1 cellular context compared by ENCODE assay signal in the genomic region with DNA sequence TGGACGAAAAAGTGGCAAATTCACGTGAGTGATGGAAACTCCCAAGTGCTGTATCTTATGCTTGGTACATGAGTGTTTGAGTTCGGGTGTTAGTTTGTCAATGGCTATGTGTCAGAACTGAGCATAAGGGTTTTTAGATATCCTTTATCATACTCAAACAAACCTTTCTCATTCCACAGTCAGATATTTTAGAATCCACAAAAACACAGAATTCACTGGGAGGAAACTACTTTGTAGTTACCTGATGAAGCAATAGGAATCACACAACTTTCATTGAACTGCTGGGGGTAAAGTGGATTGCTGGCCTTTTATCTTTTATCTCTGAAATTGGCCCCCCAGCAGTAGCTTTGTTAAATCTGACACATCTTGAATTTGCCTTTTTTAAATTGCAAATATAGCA.
TF ChIP-seq lines count a peak whose summit lies in the region.

No MANE protein-coding gene starts in this region.

TF ChIP-seq in HepG2, 621 proteins besides CTCF, POLR2A, EP300 and RAD21 (continued from another document and continues in another):
- TF ChIP-seq ELF1 (CRISPR knock-in tag; IDR thresholded peaks at IDR 0.05) = no peak
- TF ChIP-seq, protein P1, sequence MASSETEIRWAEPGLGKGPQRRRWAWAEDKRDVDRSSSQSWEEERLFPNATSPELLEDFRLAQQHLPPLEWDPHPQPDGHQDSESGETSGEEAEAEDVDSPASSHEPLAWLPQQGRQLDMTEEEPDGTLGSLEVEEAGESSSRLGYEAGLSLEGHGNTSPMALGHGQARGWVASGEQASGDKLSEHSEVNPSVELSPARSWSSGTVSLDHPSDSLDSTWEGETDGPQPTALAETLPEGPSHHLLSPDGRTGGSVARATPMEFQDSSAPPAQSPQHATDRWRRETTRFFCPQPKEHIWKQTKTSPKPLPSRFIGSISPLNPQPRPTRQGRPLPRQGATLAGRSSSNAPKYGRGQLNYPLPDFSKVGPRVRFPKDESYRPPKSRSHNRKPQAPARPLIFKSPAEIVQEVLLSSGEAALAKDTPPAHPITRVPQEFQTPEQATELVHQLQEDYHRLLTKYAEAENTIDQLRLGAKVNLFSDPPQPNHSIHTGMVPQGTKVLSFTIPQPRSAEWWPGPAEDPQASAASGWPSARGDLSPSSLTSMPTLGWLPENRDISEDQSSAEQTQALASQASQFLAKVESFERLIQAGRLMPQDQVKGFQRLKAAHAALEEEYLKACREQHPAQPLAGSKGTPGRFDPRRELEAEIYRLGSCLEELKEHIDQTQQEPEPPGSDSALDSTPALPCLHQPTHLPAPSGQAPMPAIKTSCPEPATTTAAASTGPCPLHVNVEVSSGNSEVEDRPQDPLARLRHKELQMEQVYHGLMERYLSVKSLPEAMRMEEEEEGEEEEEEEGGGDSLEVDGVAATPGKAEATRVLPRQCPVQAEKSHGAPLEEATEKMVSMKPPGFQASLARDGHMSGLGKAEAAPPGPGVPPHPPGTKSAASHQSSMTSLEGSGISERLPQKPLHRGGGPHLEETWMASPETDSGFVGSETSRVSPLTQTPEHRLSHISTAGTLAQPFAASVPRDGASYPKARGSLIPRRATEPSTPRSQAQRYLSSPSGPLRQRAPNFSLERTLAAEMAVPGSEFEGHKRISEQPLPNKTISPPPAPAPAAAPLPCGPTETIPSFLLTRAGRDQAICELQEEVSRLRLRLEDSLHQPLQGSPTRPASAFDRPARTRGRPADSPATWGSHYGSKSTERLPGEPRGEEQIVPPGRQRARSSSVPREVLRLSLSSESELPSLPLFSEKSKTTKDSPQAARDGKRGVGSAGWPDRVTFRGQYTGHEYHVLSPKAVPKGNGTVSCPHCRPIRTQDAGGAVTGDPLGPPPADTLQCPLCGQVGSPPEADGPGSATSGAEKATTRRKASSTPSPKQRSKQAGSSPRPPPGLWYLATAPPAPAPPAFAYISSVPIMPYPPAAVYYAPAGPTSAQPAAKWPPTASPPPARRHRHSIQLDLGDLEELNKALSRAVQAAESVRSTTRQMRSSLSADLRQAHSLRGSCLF (CRISPR knock-in tag; IDR thresholded peaks at IDR 0.05; ENCODE audit: borderline replicate concordance) = no peak
- TF ChIP-seq ZNF446 (CRISPR knock-in tag; IDR thresholded peaks at IDR 0.05) = no peak
- no peak for TF ChIP-seq FOXC1 (CRISPR knock-in tag; IDR thresholded peaks at IDR 0.05; ENCODE audit: borderline replicate concordance)
- no peak for TF ChIP-seq MTA1 (CRISPR knock-in tag; IDR thresholded peaks at IDR 0.05; ENCODE audit: borderline replicate concordance)
- TF ChIP-seq ZNF674 (CRISPR knock-in tag; IDR thresholded peaks at IDR 0.05; ENCODE audit: low read depth) = no peak
- no peak for TF ChIP-seq HCFC1 (IDR thresholded peaks at IDR 0.05; ENCODE audit: low read depth, low read length)
- TF ChIP-seq RFX3 (CRISPR knock-in tag; IDR thresholded peaks at IDR 0.05) = no peak
- TF ChIP-seq, protein P2, sequence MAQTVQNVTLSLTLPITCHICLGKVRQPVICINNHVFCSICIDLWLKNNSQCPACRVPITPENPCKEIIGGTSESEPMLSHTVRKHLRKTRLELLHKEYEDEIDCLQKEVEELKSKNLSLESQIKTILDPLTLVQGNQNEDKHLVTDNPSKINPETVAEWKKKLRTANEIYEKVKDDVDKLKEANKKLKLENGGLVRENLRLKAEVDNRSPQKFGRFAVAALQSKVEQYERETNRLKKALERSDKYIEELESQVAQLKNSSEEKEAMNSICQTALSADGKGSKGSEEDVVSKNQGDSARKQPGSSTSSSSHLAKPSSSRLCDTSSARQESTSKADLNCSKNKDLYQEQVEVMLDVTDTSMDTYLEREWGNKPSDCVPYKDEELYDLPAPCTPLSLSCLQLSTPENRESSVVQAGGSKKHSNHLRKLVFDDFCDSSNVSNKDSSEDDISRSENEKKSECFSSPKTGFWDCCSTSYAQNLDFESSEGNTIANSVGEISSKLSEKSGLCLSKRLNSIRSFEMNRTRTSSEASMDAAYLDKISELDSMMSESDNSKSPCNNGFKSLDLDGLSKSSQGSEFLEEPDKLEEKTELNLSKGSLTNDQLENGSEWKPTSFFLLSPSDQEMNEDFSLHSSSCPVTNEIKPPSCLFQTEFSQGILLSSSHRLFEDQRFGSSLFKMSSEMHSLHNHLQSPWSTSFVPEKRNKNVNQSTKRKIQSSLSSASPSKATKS (CRISPR knock-in tag; IDR thresholded peaks at IDR 0.05) = no peak
- TF ChIP-seq SMYD3 (CRISPR knock-in tag; IDR thresholded peaks at IDR 0.05) = no peak
- no peak for TF ChIP-seq SRY (CRISPR knock-in tag; IDR thresholded peaks at IDR 0.05)
- TF ChIP-seq, protein P3, sequence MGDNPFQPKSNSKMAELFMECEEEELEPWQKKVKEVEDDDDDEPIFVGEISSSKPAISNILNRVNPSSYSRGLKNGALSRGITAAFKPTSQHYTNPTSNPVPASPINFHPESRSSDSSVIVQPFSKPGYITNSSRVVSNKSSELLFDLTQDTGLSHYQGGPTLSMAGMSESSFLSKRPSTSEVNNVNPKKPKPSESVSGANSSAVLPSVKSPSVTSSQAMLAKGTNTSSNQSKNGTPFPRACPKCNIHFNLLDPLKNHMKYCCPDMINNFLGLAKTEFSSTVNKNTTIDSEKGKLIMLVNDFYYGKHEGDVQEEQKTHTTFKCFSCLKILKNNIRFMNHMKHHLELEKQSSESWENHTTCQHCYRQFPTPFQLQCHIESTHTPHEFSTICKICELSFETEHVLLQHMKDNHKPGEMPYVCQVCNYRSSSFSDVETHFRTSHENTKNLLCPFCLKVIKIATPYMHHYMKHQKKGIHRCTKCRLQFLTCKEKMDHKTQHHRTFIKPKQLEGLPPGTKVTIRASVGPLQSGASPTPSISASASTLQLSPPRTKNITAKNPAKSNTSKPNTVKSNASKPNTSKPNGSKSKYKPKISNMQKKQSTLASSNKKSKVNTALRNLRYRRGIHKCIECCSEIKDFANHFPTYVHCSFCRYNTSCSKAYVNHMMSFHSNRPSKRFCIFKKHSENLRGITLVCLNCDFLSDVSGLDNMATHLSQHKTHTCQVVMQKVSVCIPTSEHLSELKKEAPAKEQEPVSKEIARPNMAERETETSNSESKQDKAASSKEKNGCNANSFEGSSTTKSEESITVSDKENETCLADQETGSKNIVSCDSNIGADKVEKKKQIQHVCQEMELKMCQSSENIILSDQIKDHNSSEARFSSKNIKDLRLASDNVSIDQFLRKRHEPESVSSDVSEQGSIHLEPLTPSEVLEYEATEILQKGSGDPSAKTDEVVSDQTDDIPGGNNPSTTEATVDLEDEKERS (CRISPR knock-in tag; IDR thresholded peaks at IDR 0.05) = no peak
- TF ChIP-seq, protein P4, sequence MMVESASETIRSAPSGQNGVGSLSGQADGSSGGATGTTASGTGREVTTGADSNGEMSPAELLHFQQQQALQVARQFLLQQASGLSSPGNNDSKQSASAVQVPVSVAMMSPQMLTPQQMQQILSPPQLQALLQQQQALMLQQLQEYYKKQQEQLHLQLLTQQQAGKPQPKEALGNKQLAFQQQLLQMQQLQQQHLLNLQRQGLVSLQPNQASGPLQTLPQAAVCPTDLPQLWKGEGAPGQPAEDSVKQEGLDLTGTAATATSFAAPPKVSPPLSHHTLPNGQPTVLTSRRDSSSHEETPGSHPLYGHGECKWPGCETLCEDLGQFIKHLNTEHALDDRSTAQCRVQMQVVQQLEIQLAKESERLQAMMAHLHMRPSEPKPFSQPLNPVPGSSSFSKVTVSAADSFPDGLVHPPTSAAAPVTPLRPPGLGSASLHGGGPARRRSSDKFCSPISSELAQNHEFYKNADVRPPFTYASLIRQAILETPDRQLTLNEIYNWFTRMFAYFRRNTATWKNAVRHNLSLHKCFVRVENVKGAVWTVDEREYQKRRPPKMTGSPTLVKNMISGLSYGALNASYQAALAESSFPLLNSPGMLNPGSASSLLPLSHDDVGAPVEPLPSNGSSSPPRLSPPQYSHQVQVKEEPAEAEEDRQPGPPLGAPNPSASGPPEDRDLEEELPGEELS (CRISPR knock-in tag; IDR thresholded peaks at IDR 0.05) = peak; percentile 71
- no peak for TF ChIP-seq STAG1 (CRISPR knock-in tag; IDR thresholded peaks at IDR 0.05)
- TF ChIP-seq ERF (CRISPR knock-in tag; IDR thresholded peaks at IDR 0.05) = no peak
- TF ChIP-seq, protein P5, sequence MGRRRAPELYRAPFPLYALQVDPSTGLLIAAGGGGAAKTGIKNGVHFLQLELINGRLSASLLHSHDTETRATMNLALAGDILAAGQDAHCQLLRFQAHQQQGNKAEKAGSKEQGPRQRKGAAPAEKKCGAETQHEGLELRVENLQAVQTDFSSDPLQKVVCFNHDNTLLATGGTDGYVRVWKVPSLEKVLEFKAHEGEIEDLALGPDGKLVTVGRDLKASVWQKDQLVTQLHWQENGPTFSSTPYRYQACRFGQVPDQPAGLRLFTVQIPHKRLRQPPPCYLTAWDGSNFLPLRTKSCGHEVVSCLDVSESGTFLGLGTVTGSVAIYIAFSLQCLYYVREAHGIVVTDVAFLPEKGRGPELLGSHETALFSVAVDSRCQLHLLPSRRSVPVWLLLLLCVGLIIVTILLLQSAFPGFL (CRISPR knock-in tag; IDR thresholded peaks at IDR 0.05) = no peak
- TF ChIP-seq RBM39 (IDR thresholded peaks at IDR 0.05; ENCODE audit: low read depth, low read length, poor library complexity, severe bottlenecking) = no peak
- TF ChIP-seq, protein P6, sequence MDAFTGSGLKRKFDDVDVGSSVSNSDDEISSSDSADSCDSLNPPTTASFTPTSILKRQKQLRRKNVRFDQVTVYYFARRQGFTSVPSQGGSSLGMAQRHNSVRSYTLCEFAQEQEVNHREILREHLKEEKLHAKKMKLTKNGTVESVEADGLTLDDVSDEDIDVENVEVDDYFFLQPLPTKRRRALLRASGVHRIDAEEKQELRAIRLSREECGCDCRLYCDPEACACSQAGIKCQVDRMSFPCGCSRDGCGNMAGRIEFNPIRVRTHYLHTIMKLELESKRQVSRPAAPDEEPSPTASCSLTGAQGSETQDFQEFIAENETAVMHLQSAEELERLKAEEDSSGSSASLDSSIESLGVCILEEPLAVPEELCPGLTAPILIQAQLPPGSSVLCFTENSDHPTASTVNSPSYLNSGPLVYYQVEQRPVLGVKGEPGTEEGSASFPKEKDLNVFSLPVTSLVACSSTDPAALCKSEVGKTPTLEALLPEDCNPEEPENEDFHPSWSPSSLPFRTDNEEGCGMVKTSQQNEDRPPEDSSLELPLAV (CRISPR knock-in tag; conservative IDR thresholded peaks at IDR 0.05; ENCODE audit: low read depth) = no peak
- TF ChIP-seq PAWR (CRISPR knock-in tag; IDR thresholded peaks at IDR 0.05; ENCODE audit: borderline replicate concordance) = no peak
- no peak for TF ChIP-seq ZNF644 (CRISPR knock-in tag; IDR thresholded peaks at IDR 0.05; ENCODE audit: low read depth)
- no peak for TF ChIP-seq REL (CRISPR knock-in tag; conservative IDR thresholded peaks at IDR 0.05)
- TF ChIP-seq TCF7 (IDR thresholded peaks at IDR 0.05; ENCODE audit: low read depth) = peak; percentile 97
- TF ChIP-seq NFIC (IDR thresholded peaks at IDR 0.05; ENCODE audit: low read length) = peak; percentile 62; the same call in 1 of the 2 replicates
- TF ChIP-seq SOX13 (IDR thresholded peaks at IDR 0.05) = no peak
- TF ChIP-seq SOX13 (CRISPR knock-in tag; conservative IDR thresholded peaks at IDR 0.05 in 1 of 2, IDR thresholded peaks at IDR 0.05 in 1 of 2) = peak in 1 of 2 experiments; percentile 84; a peak in 2 of 4 replicates
- TF ChIP-seq, protein P7, sequence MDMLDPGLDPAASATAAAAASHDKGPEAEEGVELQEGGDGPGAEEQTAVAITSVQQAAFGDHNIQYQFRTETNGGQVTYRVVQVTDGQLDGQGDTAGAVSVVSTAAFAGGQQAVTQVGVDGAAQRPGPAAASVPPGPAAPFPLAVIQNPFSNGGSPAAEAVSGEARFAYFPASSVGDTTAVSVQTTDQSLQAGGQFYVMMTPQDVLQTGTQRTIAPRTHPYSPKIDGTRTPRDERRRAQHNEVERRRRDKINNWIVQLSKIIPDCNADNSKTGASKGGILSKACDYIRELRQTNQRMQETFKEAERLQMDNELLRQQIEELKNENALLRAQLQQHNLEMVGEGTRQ (IDR thresholded peaks at IDR 0.05; ENCODE audit: low read depth, low read length) = no peak
- TF ChIP-seq, protein P7 (CRISPR knock-in tag; IDR thresholded peaks at IDR 0.05; ENCODE audit: borderline replicate concordance) = no peak
- TF ChIP-seq FOXK1 (CRISPR knock-in tag; IDR thresholded peaks at IDR 0.05; ENCODE audit: borderline replicate concordance, low read depth) = no peak
- TF ChIP-seq, protein P8, sequence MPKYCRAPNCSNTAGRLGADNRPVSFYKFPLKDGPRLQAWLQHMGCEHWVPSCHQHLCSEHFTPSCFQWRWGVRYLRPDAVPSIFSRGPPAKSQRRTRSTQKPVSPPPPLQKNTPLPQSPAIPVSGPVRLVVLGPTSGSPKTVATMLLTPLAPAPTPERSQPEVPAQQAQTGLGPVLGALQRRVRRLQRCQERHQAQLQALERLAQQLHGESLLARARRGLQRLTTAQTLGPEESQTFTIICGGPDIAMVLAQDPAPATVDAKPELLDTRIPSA (CRISPR knock-in tag; IDR thresholded peaks at IDR 0.05; ENCODE audit: borderline replicate concordance) = no peak
- no peak for TF ChIP-seq ZNF207 (IDR thresholded peaks at IDR 0.05; ENCODE audit: borderline replicate concordance)
- TF ChIP-seq, protein P9, sequence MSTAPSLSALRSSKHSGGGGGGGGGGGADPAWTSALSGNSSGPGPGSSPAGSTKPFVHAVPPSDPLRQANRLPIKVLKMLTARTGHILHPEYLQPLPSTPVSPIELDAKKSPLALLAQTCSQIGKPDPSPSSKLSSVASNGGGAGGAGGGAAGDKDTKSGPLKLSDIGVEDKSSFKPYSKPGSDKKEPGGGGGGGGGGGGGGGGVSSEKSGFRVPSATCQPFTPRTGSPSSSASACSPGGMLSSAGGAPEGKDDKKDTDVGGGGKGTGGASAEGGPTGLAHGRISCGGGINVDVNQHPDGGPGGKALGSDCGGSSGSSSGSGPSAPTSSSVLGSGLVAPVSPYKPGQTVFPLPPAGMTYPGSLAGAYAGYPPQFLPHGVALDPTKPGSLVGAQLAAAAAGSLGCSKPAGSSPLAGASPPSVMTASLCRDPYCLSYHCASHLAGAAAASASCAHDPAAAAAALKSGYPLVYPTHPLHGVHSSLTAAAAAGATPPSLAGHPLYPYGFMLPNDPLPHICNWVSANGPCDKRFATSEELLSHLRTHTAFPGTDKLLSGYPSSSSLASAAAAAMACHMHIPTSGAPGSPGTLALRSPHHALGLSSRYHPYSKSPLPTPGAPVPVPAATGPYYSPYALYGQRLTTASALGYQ (CRISPR knock-in tag; IDR thresholded peaks at IDR 0.05) = peak; percentile 56; the same call in 1 of the 2 replicates
- TF ChIP-seq, protein P10, sequence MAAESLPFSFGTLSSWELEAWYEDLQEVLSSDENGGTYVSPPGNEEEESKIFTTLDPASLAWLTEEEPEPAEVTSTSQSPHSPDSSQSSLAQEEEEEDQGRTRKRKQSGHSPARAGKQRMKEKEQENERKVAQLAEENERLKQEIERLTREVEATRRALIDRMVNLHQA (CRISPR knock-in tag; IDR thresholded peaks at IDR 0.05) = 0 out of 2 replicates have a peak, but pooled peaks have one; percentile 46
- TF ChIP-seq, protein P11, sequence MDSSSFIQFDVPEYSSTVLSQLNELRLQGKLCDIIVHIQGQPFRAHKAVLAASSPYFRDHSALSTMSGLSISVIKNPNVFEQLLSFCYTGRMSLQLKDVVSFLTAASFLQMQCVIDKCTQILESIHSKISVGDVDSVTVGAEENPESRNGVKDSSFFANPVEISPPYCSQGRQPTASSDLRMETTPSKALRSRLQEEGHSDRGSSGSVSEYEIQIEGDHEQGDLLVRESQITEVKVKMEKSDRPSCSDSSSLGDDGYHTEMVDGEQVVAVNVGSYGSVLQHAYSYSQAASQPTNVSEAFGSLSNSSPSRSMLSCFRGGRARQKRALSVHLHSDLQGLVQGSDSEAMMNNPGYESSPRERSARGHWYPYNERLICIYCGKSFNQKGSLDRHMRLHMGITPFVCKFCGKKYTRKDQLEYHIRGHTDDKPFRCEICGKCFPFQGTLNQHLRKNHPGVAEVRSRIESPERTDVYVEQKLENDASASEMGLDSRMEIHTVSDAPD (CRISPR knock-in tag; IDR thresholded peaks at IDR 0.05) = no peak
